ENCODE assay signal across 13 cellular contexts in the genomic region with DNA sequence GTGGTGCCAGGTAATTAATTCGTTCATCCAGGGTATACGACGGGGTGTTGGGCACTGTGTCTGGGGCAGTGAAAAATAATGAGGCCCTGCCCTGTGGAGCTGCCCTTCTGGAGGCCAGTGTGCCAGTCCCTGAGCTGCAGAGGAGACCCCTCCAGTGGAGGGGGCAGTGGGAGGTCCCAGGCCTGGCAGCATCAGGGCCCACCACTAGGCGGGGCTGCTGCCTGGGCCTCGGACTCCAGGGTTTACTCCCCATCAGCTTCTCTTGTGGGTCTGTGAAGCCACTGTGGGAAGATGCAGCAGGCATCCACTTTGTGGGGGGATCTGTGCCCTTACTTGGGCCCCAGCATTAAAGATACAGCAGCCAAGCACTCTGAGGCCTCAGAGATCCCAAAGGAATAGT. TPM values are rescaled to one million over a fixed set of nuclear protein-coding genes. Genes with fewer than 3 reads are reported as not detected.
A peak's percentile ranks its signal among the peaks of the same experiment; 100 is the strongest.
DNase-seq lines count a peak whose midpoint lies in the region; ATAC-seq and TF ChIP-seq lines count a peak whose summit lies in the region.
"Had no signal": no experiment of that assay in that cellular context is flagged by ENCODE, and none has a peak within 500 bp of the region (broad histone marks: within the 10 kb centered on the region; RNA-seq: fewer than 3 reads in every experiment).

No MANE protein-coding gene starts in this region.

- no peak for DNase-seq in A673 (ENCODE audit: low spot score)
- no peak for DNase-seq in fibroblast of villous mesenchyme (ENCODE audit: low read depth)
- DNase-seq in central memory CD4-positive, alpha-beta T cell = no peak
- DNase-seq in G401 (ENCODE audit: low spot score) = no peak
- DNase-seq in GM19240 (ENCODE audit: insufficient read length, low spot score) = no peak
- DNase-seq: aorta, EL, GM23248 had no signal

- H3K4me3 ChIP-seq in A673 (ENCODE audit: low read depth, low read length, poor library complexity, severe bottlenecking) = no peak overlapping the region
- H3K4me3 ChIP-seq in GM12875 (ENCODE audit: low read depth, low read length) = no peak overlapping the region
- no peak overlapping the region for H3K4me3 ChIP-seq in fibroblast of villous mesenchyme (ENCODE audit: low read depth, low read length)
- H3K4me3 ChIP-seq: GM23248 had no signal

- H3K27me3 ChIP-seq in A673 (replicated peaks; ENCODE audit: insufficient read depth, low read depth, low read length, poor library complexity) = no peaks in the 10 kb centered on the region

- CTCF ChIA-PET in A673 (lab: Charles Lee) = no interaction called here

- H3K9me3 ChIP-seq in A673 (ENCODE audit: low read depth, low read length, poor library complexity, severe bottlenecking) = no peaks in the 10 kb centered on the region

- no peaks in the 10 kb centered on the region for H3K4me1 ChIP-seq in A673 (ENCODE audit: insufficient read depth, low read length, poor library complexity, severe bottlenecking)

- POLR2A ChIA-PET in A673 (lab: Charles Lee; ENCODE audit: low non-redundant PET) = no interaction called here

- no peaks in the 10 kb centered on the region for H3K36me3 ChIP-seq in A673 (ENCODE audit: insufficient read depth, low read length, poor library complexity, severe bottlenecking)

- peak; percentile 63 for TF ChIP-seq CTCF in A673 (conservative IDR thresholded peaks at IDR 0.05; ENCODE audit: low read depth, low read length)
- TF ChIP-seq CTCF in GM12875 (IDR thresholded peaks at IDR 0.05; ENCODE audit: borderline replicate concordance, insufficient read depth, low read depth, low read length) = peak; percentile 53; the same call in 1 of the 2 replicates
- peak; percentile 31; the same call in 1 of the 2 replicates for TF ChIP-seq CTCF in VCaP (conservative IDR thresholded peaks at IDR 0.05)
- peak; percentile 39 for TF ChIP-seq CTCF in fibroblast of villous mesenchyme (IDR thresholded peaks at IDR 0.05; ENCODE audit: insufficient read depth, low read depth, low read length)

- BruUV-seq in A673 (replicated peaks; lab: Mats Ljungman, UMichigan) = no TSS peak

- H3K27ac ChIP-seq in A673 (ENCODE audit: low read depth, low read length, poor library complexity, severe bottlenecking) (no peak overlapping the region), VCaP (no peak overlapping the region)
- H3K27ac ChIP-seq: GM23248 had no signal

- no peak for ATAC-seq in GM21825 (IDR thresholded peaks at IDR 0.05; ENCODE audit: unreplicated experiment)

- in situ Hi-C loops in G401 (cut with HindIII; ENCODE audit: low sequenced_read_pairs) = no loop called here

- intact Hi-C loops in A673 (cut with micrococcal nuclease; ENCODE audit: unreplicated experiment) = no loop called here

RNA-seq across cellular contexts. Expression of a gene that starts 17.4 kb away (rescaled TPM):
- total RNA-seq in A673 (2021) (not detected in 2 replicates), fibroblast of villous mesenchyme (not detected in 2 replicates)
- not detected in 2 replicates for total RNA-seq in G401 (2014; rRNA removed; shearing (Covaris generic))
- total RNA-seq: aorta, GM23248, renal cortical epithelial cell, SK-MEL-5 had no signal

RNA-seq across cellular contexts. Expression of a gene that starts 22.8 kb away (rescaled TPM):
- total RNA-seq in A673 (2021) (0.97 and 1.5 TPM in 2 replicates), fibroblast of villous mesenchyme (under 0.01 and 0.64 TPM in 2 replicates)
- total RNA-seq in G401 (2014; rRNA removed; shearing (Covaris generic)) = not detected in 2 replicates
- total RNA-seq: GM23248, renal cortical epithelial cell, SK-MEL-5 had no signal
